In genomic region chr9:34016149-34016548, GRCh38 we compare ENCODE assay signal across 34 cellular contexts.
"Had no signal": no experiment of that assay in that cellular context is flagged by ENCODE, and none has a peak within 500 bp of the region (broad histone marks: within the 10 kb centered on the region; RNA-seq: fewer than 3 reads in every experiment).

No MANE protein-coding gene starts in this region.

- H3K4me2 ChIP-seq: KMS-11, SK-N-SH had no signal

- H3K27ac Mint-ChIP-seq: activated B cell treated with CpG ODN at 0.5 μM for 24 hours; activated naive CD4-positive, alpha-beta T cell treated with anti-CD3 and anti-CD28 coated beads, Interleukin-2, amount 50 U/mL, for 24 hours; activated naive CD8-positive, alpha-beta T cell treated with anti-CD3 and anti-CD28 coated beads, Interleukin-2, amount 10 ng/mL, durations not matched to agents 7 days and 5 days; activated T-helper 2 cell treated with anti-CD3 and anti-CD28 coated beads, Interferon-gamma antibody, Interleukin-2, Interleukin-4, amounts not matched to agents 10 μg/mL and 5 μg/mL and 100 μg/mL, durations not matched to agents 14 hours and 24 hours and 36 hours; T-helper 1 cell treated with Interleukin-12 subunit alpha and Interleukin-12 subunit beta and Interleukin-4 antibody, amounts not matched to agents 30 μg/mL and 1 μg/mL, for 36 hours had no signal

- ATAC-seq: PC-3 had no signal

- DNase-seq: activated B cell treated with CpG ODN at 0.5 μM for 24 hours; activated CD4-positive, alpha-beta T cell treated with anti-CD3 and anti-CD28 coated beads for 4 hours; activated CD4-positive, alpha-beta T cell treated with anti-CD3 and anti-CD28 coated beads, Interleukin-2, amount 50 U/mL, for 1 hour; activated CD4-positive, CD25-positive, alpha-beta regulatory T cell treated with anti-CD3 and anti-CD28 coated beads, Interleukin-2, amount 50 U/mL, for 72 hours; activated CD8-positive, alpha-beta memory T cell treated with anti-CD3 and anti-CD28 coated beads, Interleukin-2, amount 50 U/mL, for 4 hours; activated gamma-delta T cell; activated naive CD4-positive, alpha-beta T cell treated with Interleukin-2 at 50 U/mL for 16 hours; activated naive CD8-positive, alpha-beta T cell treated with anti-CD3 and anti-CD28 coated beads, Interleukin-2, amount 10 ng/mL, durations not matched to agents 7 days and 5 days; activated T-cell treated with anti-CD3 and anti-CD28 coated beads, Interleukin-2, amount 50 U/mL, for 48 hours; amygdala; MM.1S; MV-4-11; NCI-H1092; NCI-H1436 treated with DMSO at 0.1 percent for 48 hours; NCI-H1694 treated with DMSO at 0.1 percent for 48 hours; NCI-H2029; NCI-H345; NCI-H526; NCI-H748 treated with DMSO at 0.1 percent for 48 hours; NK-92 treated with Interleukin-12 subunit alpha and Interleukin-12 subunit beta, amount 100 ng/mL, for 24 hours; PC-3; Peyer's patch; RPMI8226; SHP77 treated with DMSO at 0.1 percent for 48 hours; SK-N-SH; T-helper 9 cell had no signal

- H3K36me3 ChIP-seq: cardiac muscle cell, SJSA1 had no signal

- H3K27ac ChIP-seq: ascending aorta, cardiac muscle cell, KMS-11, Peyer's patch, SJSA1, VCaP had no signal

- H3K9ac ChIP-seq: KMS-11, SK-N-SH had no signal

- H3K4me1 Mint-ChIP-seq: activated B cell treated with CpG ODN at 0.5 μM for 24 hours had no signal

- H3K9me3 ChIP-seq: ascending aorta, Peyer's patch, SJSA1, SK-N-SH had no signal

- H3K9me3 Mint-ChIP-seq: activated B cell treated with CpG ODN at 0.5 μM for 24 hours; activated naive CD4-positive, alpha-beta T cell treated with anti-CD3 and anti-CD28 coated beads, Interleukin-2, amount 50 U/mL, for 24 hours; activated naive CD8-positive, alpha-beta T cell treated with anti-CD3 and anti-CD28 coated beads, Interleukin-2, amount 10 ng/mL, durations not matched to agents 7 days and 5 days; activated T-helper 2 cell treated with anti-CD3 and anti-CD28 coated beads, Interferon-gamma antibody, Interleukin-2, Interleukin-4, amounts not matched to agents 10 μg/mL and 5 μg/mL and 100 μg/mL, durations not matched to agents 14 hours and 24 hours and 36 hours; T-helper 1 cell treated with Interleukin-12 subunit alpha and Interleukin-12 subunit beta and Interleukin-4 antibody, amounts not matched to agents 30 μg/mL and 1 μg/mL, for 36 hours had no signal

- H3K27me3 ChIP-seq: ascending aorta, cardiac muscle cell, Peyer's patch, SJSA1 had no signal

- H3K4me3 Mint-ChIP-seq: activated B cell treated with CpG ODN at 0.5 μM for 24 hours; activated naive CD4-positive, alpha-beta T cell treated with anti-CD3 and anti-CD28 coated beads, Interleukin-2, amount 50 U/mL, for 24 hours; activated naive CD8-positive, alpha-beta T cell treated with anti-CD3 and anti-CD28 coated beads, Interleukin-2, amount 10 ng/mL, durations not matched to agents 7 days and 5 days; T-helper 1 cell treated with Interleukin-12 subunit alpha and Interleukin-12 subunit beta and Interleukin-4 antibody, amounts not matched to agents 30 μg/mL and 1 μg/mL, for 36 hours had no signal

- H3K4me1 ChIP-seq: ascending aorta, Peyer's patch, SJSA1 had no signal

- H3K4me3 ChIP-seq: ascending aorta, cardiac muscle cell, Peyer's patch, SJSA1 had no signal

- H3K27me3 Mint-ChIP-seq: activated B cell treated with CpG ODN at 0.5 μM for 24 hours; activated naive CD4-positive, alpha-beta T cell treated with anti-CD3 and anti-CD28 coated beads, Interleukin-2, amount 50 U/mL, for 24 hours; activated naive CD8-positive, alpha-beta T cell treated with anti-CD3 and anti-CD28 coated beads, Interleukin-2, amount 10 ng/mL, durations not matched to agents 7 days and 5 days had no signal
